Comparison of ENCODE assay signal across 44 cellular contexts in the genomic region with DNA sequence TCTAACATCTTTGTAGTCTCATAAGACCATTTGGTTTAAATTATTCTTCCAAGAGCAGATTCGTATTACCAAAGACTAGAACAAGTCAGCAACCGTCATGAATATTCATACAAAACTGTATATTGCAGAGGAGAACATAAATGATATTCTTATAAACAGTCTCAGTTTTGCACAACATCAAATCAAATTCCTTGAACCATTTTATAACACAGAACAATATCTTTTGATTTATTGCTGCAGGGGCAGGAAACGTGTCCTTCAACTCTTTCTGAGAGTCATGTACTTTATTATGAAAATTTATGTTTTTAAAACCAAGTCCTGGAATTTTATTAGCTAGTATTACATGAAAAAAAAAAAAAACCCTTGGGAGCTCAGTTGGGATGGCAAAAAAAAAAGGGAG. TPM values are rescaled to one million over a fixed set of nuclear protein-coding genes. Genes with fewer than 3 reads are reported as not detected.
"Had no signal": no experiment of that assay in that cellular context is flagged by ENCODE, and none has a peak within 500 bp of the region (broad histone marks: within the 10 kb centered on the region; RNA-seq: fewer than 3 reads in every experiment).

No MANE protein-coding gene starts in this region.

- H3K9me3 Mint-ChIP-seq: activated naive CD4-positive, alpha-beta T cell treated with anti-CD3 and anti-CD28 coated beads for 36 hours; activated naive CD4-positive, alpha-beta T cell treated with anti-CD3 and anti-CD28 coated beads, Interleukin-2, amount 10 ng/mL, durations not matched to agents 7 days and 5 days; activated naive CD4-positive, alpha-beta T cell treated with anti-CD3 and anti-CD28 coated beads, Interleukin-2, amount 50 U/mL, for 24 hours; activated naive CD8-positive, alpha-beta T cell treated with anti-CD3 and anti-CD28 coated beads, Interleukin-2, amount 50 U/mL, for 24 hours; activated T-cell treated with anti-CD3 and anti-CD28 coated beads, Interleukin-2, amount 50 U/mL, for 24 hours; activated T-helper 1 cell treated with anti-CD3 and anti-CD28 coated beads, Interleukin-12 subunit alpha, Interleukin-12 subunit beta, Interleukin-2, Interleukin-4 antibody, amounts not matched to agents 30 ng/mL and 10 ng/mL and 1 ng/mL, durations not matched to agents 14 hours and 24 hours and 36 hours; activated T-helper 2 cell treated with anti-CD3 and anti-CD28 coated beads, Interferon-gamma antibody, Interleukin-2, Interleukin-4, amounts not matched to agents 10 μg/mL and 5 μg/mL and 100 μg/mL, durations not matched to agents 14 hours and 24 hours and 36 hours; central memory CD8-positive, alpha-beta T cell had no signal

- H3K4me3 Mint-ChIP-seq: activated naive CD4-positive, alpha-beta T cell treated with anti-CD3 and anti-CD28 coated beads for 36 hours; activated naive CD4-positive, alpha-beta T cell treated with anti-CD3 and anti-CD28 coated beads, Interleukin-2, amount 10 ng/mL, durations not matched to agents 7 days and 5 days; activated naive CD4-positive, alpha-beta T cell treated with anti-CD3 and anti-CD28 coated beads, Interleukin-2, amount 50 U/mL, for 24 hours; activated naive CD8-positive, alpha-beta T cell; activated naive CD8-positive, alpha-beta T cell treated with anti-CD3 and anti-CD28 coated beads for 36 hours; activated naive CD8-positive, alpha-beta T cell treated with anti-CD3 and anti-CD28 coated beads, Interleukin-2, amount 10 ng/mL, durations not matched to agents 7 days and 5 days; activated naive CD8-positive, alpha-beta T cell treated with anti-CD3 and anti-CD28 coated beads, Interleukin-2, amount 50 U/mL, for 24 hours; activated T-cell treated with anti-CD3 and anti-CD28 coated beads, Interleukin-2, amount 50 U/mL, for 24 hours; activated T-cell treated with anti-CD3 and anti-CD28 coated beads, Interleukin-2, amount 50 U/mL, for 4 hours; activated T-cell treated with anti-CD3 and anti-CD28 coated beads, Interleukin-2, amount 50 U/mL, for 72 hours; activated T-helper 1 cell treated with anti-CD3 and anti-CD28 coated beads, Interleukin-12 subunit alpha, Interleukin-12 subunit beta, Interleukin-2, Interleukin-4 antibody, amounts not matched to agents 30 ng/mL and 10 ng/mL and 1 ng/mL, durations not matched to agents 14 hours and 24 hours and 36 hours; activated T-helper 17 cell treated with anti-CD3 and anti-CD28 coated beads, Interleukin-2, amount 50 U/mL, for 72 hours; brain; central memory CD8-positive, alpha-beta T cell had no signal

- FAIRE-seq: astrocyte, bronchial epithelial cell had no signal

- H3K27ac ChIP-seq: adrenal gland, ascending aorta, body of pancreas, brain microvascular endothelial cell, breast epithelium, cardiac muscle cell had no signal

- ATAC-seq: activated naive CD4-positive, alpha-beta T cell treated with anti-CD3 and anti-CD28 coated beads, Interleukin-2, amount 50 U/mL, for 72 hours; activated naive CD8-positive, alpha-beta T cell treated with anti-CD3 and anti-CD28 coated beads, Interleukin-2, amount 50 U/mL, for 24 hours; activated T-cell treated with anti-CD3 and anti-CD28 coated beads, Interleukin-2, amount 50 U/mL, for 4 hours; activated T-cell treated with anti-CD3 and anti-CD28 coated beads, Interleukin-2, amount 50 U/mL, for 72 hours; activated T-helper 17 cell treated with anti-CD3 and anti-CD28 coated beads, Interleukin-2, amount 50 U/mL, for 72 hours; body of pancreas had no signal

- DNase-seq: activated effector memory CD4-positive, alpha-beta T cell treated with anti-CD3 and anti-CD28 coated beads, Interleukin-2, amount 50 U/mL, for 16 hours; activated effector memory CD4-positive, alpha-beta T cell treated with Interleukin-2 at 50 U/mL for 16 hours; activated gamma-delta T cell; activated gamma-delta T cell treated with Interleukin-2 at 50 U/mL for 16 hours; activated naive CD4-positive, alpha-beta T cell; activated naive CD4-positive, alpha-beta T cell treated with anti-CD3 and anti-CD28 coated beads for 36 hours; activated naive CD4-positive, alpha-beta T cell treated with anti-CD3 and anti-CD28 coated beads, Interleukin-2, amount 10 ng/mL, durations not matched to agents 7 days and 5 days; activated naive CD4-positive, alpha-beta T cell treated with anti-CD3 and anti-CD28 coated beads, Interleukin-2, amount 50 U/mL, for 16 hours; activated naive CD4-positive, alpha-beta T cell treated with Interleukin-2 at 50 U/mL for 16 hours; activated naive CD8-positive, alpha-beta T cell treated with anti-CD3 and anti-CD28 coated beads for 36 hours; activated naive CD8-positive, alpha-beta T cell treated with anti-CD3 and anti-CD28 coated beads, Interleukin-2, amount 10 ng/mL, durations not matched to agents 7 days and 5 days; activated naive CD8-positive, alpha-beta T cell treated with anti-CD3 and anti-CD28 coated beads, Interleukin-2, amount 50 U/mL, for 24 hours; activated T-cell treated with anti-CD3 and anti-CD28 coated beads, Interleukin-2, amount 50 U/mL, for 1 hour; activated T-cell treated with anti-CD3 and anti-CD28 coated beads, Interleukin-2, amount 50 U/mL, for 24 hours; activated T-cell treated with anti-CD3 and anti-CD28 coated beads, Interleukin-2, amount 50 U/mL, for 4 hours; activated T-cell treated with anti-CD3 and anti-CD28 coated beads, Interleukin-2, amount 50 U/mL, for 48 hours; activated T-cell treated with anti-CD3 and anti-CD28 coated beads, Interleukin-2, amount 50 U/mL, for 72 hours; adrenal gland; amniotic stem cell; amygdala; anterior cingulate cortex; aorta; body of pancreas; brain microvascular endothelial cell; caudate nucleus; central memory CD4-positive, alpha-beta T cell; cerebellar nuclear complex had no signal

- H3K36me3 ChIP-seq: adrenal gland, ascending aorta, brain microvascular endothelial cell, breast epithelium, cardiac muscle cell had no signal

- H3K4me1 ChIP-seq: adrenal gland, ascending aorta, body of pancreas, breast epithelium had no signal

- H3K4me3 ChIP-seq: adrenal gland, ascending aorta, body of pancreas, breast epithelium, cardiac muscle cell had no signal

- H3K36me3 Mint-ChIP-seq: activated naive CD4-positive, alpha-beta T cell treated with anti-CD3 and anti-CD28 coated beads, Interleukin-2, amount 10 ng/mL, durations not matched to agents 7 days and 5 days; activated naive CD4-positive, alpha-beta T cell treated with anti-CD3 and anti-CD28 coated beads, Interleukin-2, amount 50 U/mL, for 72 hours; activated naive CD8-positive, alpha-beta T cell; activated naive CD8-positive, alpha-beta T cell treated with anti-CD3 and anti-CD28 coated beads for 36 hours; activated naive CD8-positive, alpha-beta T cell treated with anti-CD3 and anti-CD28 coated beads, Interleukin-2, amount 10 ng/mL, durations not matched to agents 7 days and 5 days; brain had no signal

- H3K9me3 ChIP-seq: adrenal gland, ascending aorta, body of pancreas, breast epithelium had no signal

- H3K27me3 ChIP-seq: adrenal gland, ascending aorta, body of pancreas, brain microvascular endothelial cell, cardiac muscle cell had no signal

- H3K27ac Mint-ChIP-seq: activated naive CD4-positive, alpha-beta T cell treated with anti-CD3 and anti-CD28 coated beads for 36 hours; activated naive CD4-positive, alpha-beta T cell treated with anti-CD3 and anti-CD28 coated beads, Interleukin-2, amount 10 ng/mL, durations not matched to agents 7 days and 5 days; activated naive CD4-positive, alpha-beta T cell treated with anti-CD3 and anti-CD28 coated beads, Interleukin-2, amount 50 U/mL, for 24 hours; activated naive CD4-positive, alpha-beta T cell treated with anti-CD3 and anti-CD28 coated beads, Interleukin-2, amount 50 U/mL, for 72 hours; activated naive CD8-positive, alpha-beta T cell; activated naive CD8-positive, alpha-beta T cell treated with anti-CD3 and anti-CD28 coated beads for 36 hours; activated naive CD8-positive, alpha-beta T cell treated with anti-CD3 and anti-CD28 coated beads, Interleukin-2, amount 10 ng/mL, durations not matched to agents 7 days and 5 days; activated naive CD8-positive, alpha-beta T cell treated with anti-CD3 and anti-CD28 coated beads, Interleukin-2, amount 50 U/mL, for 24 hours; activated T-cell treated with anti-CD3 and anti-CD28 coated beads, Interleukin-2, amount 50 U/mL, for 24 hours; activated T-cell treated with anti-CD3 and anti-CD28 coated beads, Interleukin-2, amount 50 U/mL, for 72 hours; activated T-helper 1 cell treated with anti-CD3 and anti-CD28 coated beads, Interleukin-12 subunit alpha, Interleukin-12 subunit beta, Interleukin-2, Interleukin-4 antibody, amounts not matched to agents 30 ng/mL and 10 ng/mL and 1 ng/mL, durations not matched to agents 14 hours and 24 hours and 36 hours; activated T-helper 17 cell treated with anti-CD3 and anti-CD28 coated beads, Interleukin-2, amount 50 U/mL, for 72 hours; activated T-helper 2 cell treated with anti-CD3 and anti-CD28 coated beads, Interferon-gamma antibody, Interleukin-2, Interleukin-4, amounts not matched to agents 10 μg/mL and 5 μg/mL and 100 μg/mL, durations not matched to agents 14 hours and 24 hours and 36 hours; brain had no signal

- H3K4me1 Mint-ChIP-seq: activated naive CD4-positive, alpha-beta T cell treated with anti-CD3 and anti-CD28 coated beads, Interleukin-2, amount 50 U/mL, for 24 hours had no signal

RNA-seq across cellular contexts. Expression of gene SIGLECL1, which starts 26.2 kb away (rescaled TPM):
- total RNA-seq: activated naive CD4-positive, alpha-beta T cell treated with anti-CD3 and anti-CD28 coated beads for 36 hours; activated naive CD4-positive, alpha-beta T cell treated with anti-CD3 and anti-CD28 coated beads, Interleukin-2, amount 50 U/mL, for 72 hours; activated naive CD8-positive, alpha-beta T cell treated with anti-CD3 and anti-CD28 coated beads for 36 hours; activated naive CD8-positive, alpha-beta T cell treated with anti-CD3 and anti-CD28 coated beads, Interleukin-2, amount 10 ng/mL, durations not matched to agents 7 days and 5 days; activated T-cell treated with anti-CD3 and anti-CD28 coated beads, Interleukin-2, amount 50 U/mL, for 4 hours; activated T-cell treated with anti-CD3 and anti-CD28 coated beads, Interleukin-2, amount 50 U/mL, for 72 hours; activated T-helper 1 cell treated with anti-CD3 and anti-CD28 coated beads, Interleukin-12 subunit alpha, Interleukin-12 subunit beta, Interleukin-2, Interleukin-4 antibody, amounts not matched to agents 30 ng/mL and 10 ng/mL and 1 ng/mL, durations not matched to agents 14 hours and 24 hours and 36 hours; activated T-helper 2 cell treated with anti-CD3 and anti-CD28 coated beads, Interferon-gamma antibody, Interleukin-2, Interleukin-4, amounts not matched to agents 10 μg/mL and 5 μg/mL and 100 μg/mL, durations not matched to agents 14 hours and 24 hours and 36 hours; aorta; ascending aorta; astrocyte; body of pancreas; breast epithelium; bronchial epithelial cell; cardiac muscle cell; cardiac septum; cerebellum; chondrocyte had no signal
- polyA plus RNA-seq: adipose tissue, adrenal gland, aorta, cardiac muscle cell had no signal

RNA-seq across cellular contexts. Expression of gene IGLON5, which starts 34.3 kb away (rescaled TPM):
- total RNA-seq: activated naive CD4-positive, alpha-beta T cell treated with anti-CD3 and anti-CD28 coated beads for 36 hours; body of pancreas; bronchial epithelial cell; cardiac septum had no signal

RNA-seq across cellular contexts. Expression of gene CD33, which starts 52.2 kb away (rescaled TPM):
- total RNA-seq: astrocyte, bronchial epithelial cell, cardiac muscle cell, chondrocyte had no signal
- polyA plus RNA-seq: cardiac muscle cell had no signal
